ENCODE assay signal across 8 cellular contexts in the genomic region with DNA sequence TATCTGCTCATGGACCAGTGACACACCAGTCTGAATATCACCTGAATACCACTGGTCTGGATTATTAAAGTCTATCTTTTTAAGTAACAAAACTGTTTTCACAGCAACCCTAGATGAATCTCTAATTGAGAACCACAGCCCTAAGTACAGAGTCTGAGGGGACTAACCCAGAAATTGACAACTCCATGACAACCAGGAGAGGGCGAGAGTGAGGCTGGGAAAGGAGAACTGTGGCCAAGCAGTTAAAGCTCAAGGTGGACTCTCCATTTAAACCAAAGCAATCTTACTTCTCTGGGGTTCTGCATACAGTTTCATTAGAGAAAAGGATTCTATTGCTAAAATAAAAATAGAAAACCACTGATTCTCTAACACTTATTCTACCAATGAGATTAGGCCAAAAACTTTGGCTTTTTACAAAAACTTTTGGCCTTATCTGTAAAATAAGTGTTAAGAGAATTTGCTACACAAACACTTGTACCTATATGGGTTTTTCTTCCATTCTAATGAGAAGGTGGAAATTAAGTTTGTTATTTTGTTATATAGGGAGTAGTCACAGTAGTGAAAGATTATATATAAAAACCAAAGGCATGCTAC. TPM values are rescaled to one million over a fixed set of nuclear protein-coding genes. Genes with fewer than 3 reads are reported as not detected.
DNase-seq lines count a peak whose midpoint lies in the region; ATAC-seq and TF ChIP-seq lines count a peak whose summit lies in the region.

No MANE protein-coding gene starts in this region.

- DNase-seq in NCI-H1092 treated with DMSO at 0.1 percent for 48 hours (lab: John Stamatoyannopoulos, UW) (peak; percentile 6), NCI-H1092 (lab: John Stamatoyannopoulos, UW) (no peak), IMR-90 (peak; percentile 56), SW480 (ENCODE audit: low spot score) (peak; percentile 43), astrocyte of the spinal cord (ENCODE audit: low read depth, low spot score) (peak; percentile 67), kidney glomerular epithelial cell (lab: John Stamatoyannopoulos, UW) (peak; percentile 25)
- DNase-seq in stimulated activated CD8-positive, alpha-beta memory T cell treated with anti-CD3 and anti-CD28 coated beads, Interleukin-15, amount 100 ng/mL, for 48 hours (ENCODE audit: low read depth in 2 of 2): peak; percentile 15 to 19

- no peaks in the 10 kb centered on the region for H3K36me3 ChIP-seq in IMR-90 (ENCODE audit: control insufficient read depth, insufficient read depth, low read length)

- H3K18ac ChIP-seq in IMR-90 (ENCODE audit: low read depth, low read length): no peak overlapping the region

- H3K4ac ChIP-seq in IMR-90 (ENCODE audit: low read depth, low read length): no peak overlapping the region

- H3K56ac ChIP-seq in IMR-90 (ENCODE audit: extremely low read depth, insufficient read depth, low read length): no peak overlapping the region

- H4K20me1 ChIP-seq in IMR-90 (ENCODE audit: insufficient read depth, low read length): no peaks in the 10 kb centered on the region

- H3K9ac ChIP-seq in IMR-90 (ENCODE audit: low read depth, low read length): no peak overlapping the region

- no peak overlapping the region for H3K4me3 ChIP-seq in IMR-90 (ENCODE audit: insufficient read depth, low read depth, low read length)
- H3K4me3 ChIP-seq in astrocyte of the spinal cord (ENCODE audit: low read depth, low read length): no peak overlapping the region

- H2AFZ ChIP-seq in IMR-90 (replicated peaks; ENCODE audit: low read length, poor library complexity): no peak overlapping the region

- ATAC-seq in GM21723 (IDR thresholded peaks at IDR 0.05; ENCODE audit: unreplicated experiment): peak; percentile 90
- ATAC-seq in IMR-90 (ENCODE audit: low read depth): peak; percentile 66

- no peak overlapping the region for H2BK5ac ChIP-seq in IMR-90 (ENCODE audit: low read depth, low read length, poor library complexity, severe bottlenecking)

- no peak overlapping the region for H3K23ac ChIP-seq in IMR-90 (ENCODE audit: low read depth, low read length)

- H2BK120ac ChIP-seq in IMR-90 (ENCODE audit: low read depth, low read length): no peak overlapping the region

- H2AK5ac ChIP-seq in IMR-90 (ENCODE audit: low read depth, low read length): no peak overlapping the region

- H2AK9ac ChIP-seq in IMR-90 (replicated peaks; ENCODE audit: low read depth, low read length, poor library complexity): no peak overlapping the region

- H2BK20ac ChIP-seq in IMR-90 (ENCODE audit: low read depth, low read length): no peak overlapping the region

- TF ChIP-seq RAD21 in IMR-90 (IDR thresholded peaks at IDR 0.05; ENCODE audit: low read length): peak; percentile 52

- TF ChIP-seq POLR2A in IMR-90 (IDR thresholded peaks at IDR 0.05; ENCODE audit: low read depth, low read length): no peak

- no peaks in the 10 kb centered on the region for H3K27me3 ChIP-seq in IMR-90 (ENCODE audit: control insufficient read depth, insufficient read depth, low read length)

- peaks cover 4% of the 10 kb centered on the region; the same call in 1 of the 2 replicates for H3K4me1 ChIP-seq in IMR-90 (ENCODE audit: control insufficient read depth, insufficient read depth, low read length)

- H3K14ac ChIP-seq in IMR-90 (replicated peaks; ENCODE audit: low read depth, low read length): no peak overlapping the region

- no peak overlapping the region for H3K4me2 ChIP-seq in IMR-90 (ENCODE audit: low read depth, low read length)

- intact Hi-C loops in IMR-90 (cut with micrococcal nuclease): loop anchor here (5.0 kb wide), 1 partner anchor 45 kb away; no protein-coding TSS in a partner anchor

- H3K9me1 ChIP-seq in IMR-90 (ENCODE audit: insufficient read depth, low read length): 0 out of 2 replicates have a peak, but pooled peaks cover 2% of the 10 kb centered on the region

- H4K8ac ChIP-seq in IMR-90 (ENCODE audit: low read depth in 2 of 2, low read length in 2 of 2): no peak overlapping the region

- no TSS peak for BruUV-seq in IMR-90 (replicated peaks; lab: Mats Ljungman, UMichigan)

- no peak overlapping the region for H4K91ac ChIP-seq in IMR-90 (ENCODE audit: insufficient read depth, low read depth, low read length)

- H3K9me3 ChIP-seq in IMR-90 (ENCODE audit: control insufficient read depth, insufficient read depth, low read length): no peaks in the 10 kb centered on the region

- dilution Hi-C loops in IMR-90 (cut with HindIII; ENCODE audit: low sequenced_read_pairs, unreplicated experiment): no loop called here

- no peaks in the 10 kb centered on the region for H3K79me1 ChIP-seq in IMR-90 (ENCODE audit: low read depth in 1 of 2, low read length in 2 of 2)

- no peak overlapping the region for H3K27ac ChIP-seq in IMR-90 (ENCODE audit: insufficient read depth, low read length)

- H2BK15ac ChIP-seq in IMR-90 (ENCODE audit: low read depth, low read length): no peak overlapping the region

- in situ Hi-C loops in IMR-90 (cut with MboI; ENCODE audit: low sequenced_read_pairs): no loop called here
- in situ Hi-C loops in astrocyte of the spinal cord (cut with HindIII; ENCODE audit: low sequenced_read_pairs): no loop called here

- TF ChIP-seq CTCF in IMR-90 (conservative IDR thresholded peaks at IDR 0.05; ENCODE audit: low read depth, low read length) (peak; percentile 57), astrocyte of the spinal cord (IDR thresholded peaks at IDR 0.05; ENCODE audit: low read depth, low read length) (peak; percentile 82)

- POLR2A ChIA-PET in IMR-90 (lab: Charles Lee; ENCODE audit: unreplicated experiment): no interaction called here

- CTCF ChIA-PET in IMR-90 (lab: Yijun Ruan, JAX): interaction anchor here (0.6 kb wide), 3 partner anchors 9 to 322 kb away, joined by 3 to 4 read pairs (median 3); no protein-coding TSS in a partner anchor

- WGBS in IMR-90 (ENCODE audit: extremely low coverage in 2 of 2, insufficient read length in 1 of 2), 2 experiments: no CpG with 5 or more reads among the region's 1 CpG

- no peak overlapping the region for H4K5ac ChIP-seq in IMR-90 (ENCODE audit: low read depth, low read length)

TF ChIP-seq in IMR-90, 13 proteins besides CTCF, POLR2A, EP300 and RAD21:
- TF ChIP-seq BHLHE40 (IDR thresholded peaks at IDR 0.05; ENCODE audit: low read depth, low read length): no peak
- TF ChIP-seq SMC3 (IDR thresholded peaks at IDR 0.05; ENCODE audit: low read depth, low read length): peak; percentile 51
TF ChIP-seq in IMR-90: peak in this region for 1.

RNA-seq across cellular contexts. Expression of gene NEK10, which starts 11.4 kb away (rescaled TPM):
- total RNA-seq in IMR-90 (2012; rRNA removed): 6.6 and 7.5 TPM in 2 replicates
- polyA plus RNA-seq in IMR-90 (2012; rRNA removed): 1.4 and 2.2 TPM in 2 replicates
- polyA plus RNA-seq in IMR-90 (2012; cell fraction: cytosol; rRNA removed): 0.21 and 0.55 TPM in 2 replicates
- 1.7 and 11.1 TPM in 2 replicates for polyA plus RNA-seq in IMR-90 (2012; cell fraction: nucleus; rRNA removed; ENCODE audit: low replicate concordance)
